Comparison of ENCODE assay signal across 11 cellular contexts in the genomic region with DNA sequence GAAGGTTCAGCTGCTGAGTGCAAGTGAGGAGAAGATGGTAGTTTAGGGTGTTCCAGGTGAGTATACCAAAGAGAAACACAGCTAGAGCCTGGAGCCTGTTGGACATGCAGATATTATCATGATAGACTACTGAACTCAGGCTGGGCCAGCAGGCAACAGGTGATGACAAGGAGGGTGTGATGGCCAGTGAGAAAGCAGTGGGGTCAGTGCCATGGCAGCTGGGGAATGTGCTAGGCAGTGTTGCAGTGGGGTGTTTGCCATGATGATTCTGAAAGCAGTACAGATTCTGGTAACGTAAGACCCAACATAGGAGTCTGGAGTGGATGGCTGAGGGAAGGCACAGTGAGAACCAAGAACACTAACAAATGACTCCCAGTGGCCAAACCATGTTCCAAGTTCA. TPM values are rescaled to one million over a fixed set of nuclear protein-coding genes. Genes with fewer than 3 reads are reported as not detected.
"Had no signal": no experiment of that assay in that cellular context is flagged by ENCODE, and none has a peak within 500 bp of the region (broad histone marks: within the 10 kb centered on the region; RNA-seq: fewer than 3 reads in every experiment).

No MANE protein-coding gene starts in this region.

- H3K4me1 ChIP-seq: HAP-1 had no signal

- ATAC-seq: HCT116, K562 had no signal

- DNase-seq: GM23248, GOT3, H7, HFFc6, IMR-90, KG1 had no signal

- H3K27ac ChIP-seq: GM23248 had no signal

- H3K4me3 ChIP-seq: GM23248, HAP-1, K562 had no signal

- H3K36me3 ChIP-seq: HAP-1 had no signal

- H3K4me3 Mint-ChIP-seq: HFFc6 had no signal

- H3K9me3 ChIP-seq: HAP-1 had no signal

- H3K27ac Mint-ChIP-seq: HFFc6 had no signal

RNA-seq across cellular contexts. Expression of gene SHISA6, which starts 57.4 kb away (rescaled TPM):
- total RNA-seq: GM23248, H4, HFFc6, HT-29, IMR-90, K562 had no signal
